Comparison of ENCODE assay signal across 13 cellular contexts in genomic region chr17:48719642-48720262, GRCh38. TPM values are rescaled to one million over a fixed set of nuclear protein-coding genes. Genes with fewer than 3 reads are reported as not detected.
DNase-seq lines count a peak whose midpoint lies in the region; ATAC-seq and TF ChIP-seq lines count a peak whose summit lies in the region.
"Had no signal": no experiment of that assay in that cellular context is flagged by ENCODE, and none has a peak within 500 bp of the region (broad histone marks: within the 10 kb centered on the region; RNA-seq: fewer than 3 reads in every experiment).

No MANE protein-coding gene starts in this region.

- H3K27me3 ChIP-seq in HUES48 (ENCODE audit: control insufficient read depth, insufficient read depth, low read length) (peaks cover 99% of the 10 kb centered on the region), endodermal cell (ENCODE audit: control insufficient read depth, insufficient read depth, low read length, poor library complexity, severe bottlenecking) (peaks cover 100% of the 10 kb centered on the region)

- no peak overlapping the region for H3K27ac Mint-ChIP-seq in endodermal cell
- H3K27ac Mint-ChIP-seq in naive thymus-derived CD8-positive, alpha-beta T cell: peak overlapping the region in 2 of 10 donors; percentile 81 to 85
- no peak overlapping the region for H3K27ac Mint-ChIP-seq in activated T-helper 2 cell treated with anti-CD3 and anti-CD28 coated beads, Interferon-gamma antibody, Interleukin-2, Interleukin-4, amounts not matched to agents 10 μg/mL and 5 μg/mL and 100 μg/mL, durations not matched to agents 14 hours and 24 hours and 36 hours

- H3K4me1 ChIP-seq in HUES48 (ENCODE audit: control insufficient read depth, insufficient read depth, low read length) (peaks cover 51% of the 10 kb centered on the region), endodermal cell (ENCODE audit: control insufficient read depth, insufficient read depth, low read length) (no peaks in the 10 kb centered on the region)

- no peaks in the 10 kb centered on the region for H3K9me3 Mint-ChIP-seq in endodermal cell
- peaks cover 0 to 12% (median 3%) of the 10 kb centered on the region in 9 donors for H3K9me3 Mint-ChIP-seq in naive thymus-derived CD8-positive, alpha-beta T cell
- H3K9me3 Mint-ChIP-seq in activated T-helper 2 cell treated with anti-CD3 and anti-CD28 coated beads, Interferon-gamma antibody, Interleukin-2, Interleukin-4, amounts not matched to agents 10 μg/mL and 5 μg/mL and 100 μg/mL, durations not matched to agents 14 hours and 24 hours and 36 hours: no peaks in the 10 kb centered on the region
- H3K9me3 Mint-ChIP-seq: neural crest cell had no signal

- peaks cover 14% of the 10 kb centered on the region for H3K4me1 Mint-ChIP-seq in endodermal cell
- peaks cover 16 to 35% (median 33%) of the 10 kb centered on the region in 4 donors for H3K4me1 Mint-ChIP-seq in naive thymus-derived CD8-positive, alpha-beta T cell
- H3K4me1 Mint-ChIP-seq in activated T-helper 2 cell treated with anti-CD3 and anti-CD28 coated beads, Interferon-gamma antibody, Interleukin-2, Interleukin-4, amounts not matched to agents 10 μg/mL and 5 μg/mL and 100 μg/mL, durations not matched to agents 14 hours and 24 hours and 36 hours (ENCODE audit: low read depth): peaks cover 13% of the 10 kb centered on the region

- peak overlapping the region; percentile 35 for H3K4me3 Mint-ChIP-seq in endodermal cell
- peak overlapping the region in 7 of 10 donors; percentile 6 to 60 (median 41) for H3K4me3 Mint-ChIP-seq in naive thymus-derived CD8-positive, alpha-beta T cell
- no peak overlapping the region for H3K4me3 Mint-ChIP-seq in activated T-helper 2 cell treated with anti-CD3 and anti-CD28 coated beads, Interferon-gamma antibody, Interleukin-2, Interleukin-4, amounts not matched to agents 10 μg/mL and 5 μg/mL and 100 μg/mL, durations not matched to agents 14 hours and 24 hours and 36 hours (ENCODE audit: low read depth)

- TF ChIP-seq CTCF in C4-2B (conservative IDR thresholded peaks at IDR 0.05) (no peak), endodermal cell (conservative IDR thresholded peaks at IDR 0.05) (no peak)

- intact Hi-C loops in activated T-helper 2 cell treated with anti-CD3 and anti-CD28 coated beads, Interferon-gamma antibody, Interleukin-2, Interleukin-4, amounts not matched to agents 10 μg/mL and 5 μg/mL and 100 μg/mL, durations not matched to agents 14 hours and 24 hours and 36 hours (cut with micrococcal nuclease): loop anchor here (5.0 kb wide), 3 partner anchors 278 to 1248 kb away; partner anchors contain the start of genes DLX4, IGF2BP1 and NGFR

- no peak for ATAC-seq in naive thymus-derived CD8-positive, alpha-beta T cell
- ATAC-seq in HG02840 (IDR thresholded peaks at IDR 0.05; ENCODE audit: low FRiP score, unreplicated experiment): no peak
- no peak for ATAC-seq in HG03045 (IDR thresholded peaks at IDR 0.05; ENCODE audit: unreplicated experiment)

- POLR2A ChIA-PET in naive thymus-derived CD8-positive, alpha-beta T cell (lab: Charles Lee): no interaction called here

- H3K4me3 ChIP-seq in HUES48 (ENCODE audit: low read depth, low read length) (peak overlapping the region; percentile 53), endodermal cell (ENCODE audit: low read length) (peak overlapping the region; percentile 68)

- H3K9ac ChIP-seq in HUES48 (ENCODE audit: low read depth, low read length) (no peak overlapping the region), endodermal cell (ENCODE audit: extremely low read depth, low read length, poor library complexity, severe bottlenecking) (no peak overlapping the region)

- H3K27me3 Mint-ChIP-seq in endodermal cell (ENCODE audit: insufficient read depth): peaks cover 99% of the 10 kb centered on the region
- H3K27me3 Mint-ChIP-seq in naive thymus-derived CD8-positive, alpha-beta T cell: peaks cover 48 to 87% (median 74%) of the 10 kb centered on the region in 5 donors
- H3K27me3 Mint-ChIP-seq in activated T-helper 2 cell treated with anti-CD3 and anti-CD28 coated beads, Interferon-gamma antibody, Interleukin-2, Interleukin-4, amounts not matched to agents 10 μg/mL and 5 μg/mL and 100 μg/mL, durations not matched to agents 14 hours and 24 hours and 36 hours (ENCODE audit: low read depth): peaks cover 82% of the 10 kb centered on the region

- peak; percentile 95 for DNase-seq in endodermal cell
- DNase-seq in naive thymus-derived CD8-positive, alpha-beta T cell: no peak
- DNase-seq in activated T-helper 2 cell treated with anti-CD3 and anti-CD28 coated beads, Interferon-gamma antibody, Interleukin-2, Interleukin-4, amounts not matched to agents 10 μg/mL and 5 μg/mL and 100 μg/mL, durations not matched to agents 14 hours and 24 hours and 36 hours (ENCODE audit: low spot score): no peak
- DNase-seq: activated CD8-positive, alpha-beta memory T cell treated with anti-CD3 and anti-CD28 coated beads, Interleukin-2, amount 50 U/mL, for 4 hours; NCI-H146; NK-92 treated with Interleukin-12 subunit alpha and Interleukin-12 subunit beta, amount 100 ng/mL, for 24 hours had no signal

- H3K36me3 Mint-ChIP-seq in endodermal cell (ENCODE audit: low read depth): no peaks in the 10 kb centered on the region
- peaks cover 0 to 13% (median 11%) of the 10 kb centered on the region in 3 donors for H3K36me3 Mint-ChIP-seq in naive thymus-derived CD8-positive, alpha-beta T cell
- no peaks in the 10 kb centered on the region for H3K36me3 Mint-ChIP-seq in activated T-helper 2 cell treated with anti-CD3 and anti-CD28 coated beads, Interferon-gamma antibody, Interleukin-2, Interleukin-4, amounts not matched to agents 10 μg/mL and 5 μg/mL and 100 μg/mL, durations not matched to agents 14 hours and 24 hours and 36 hours (ENCODE audit: low read depth)

- no peaks in the 10 kb centered on the region; the same call in 1 of the 2 replicates for H3K9me3 ChIP-seq in HUES48 (ENCODE audit: control insufficient read depth, insufficient read depth, low read length)
- H3K9me3 ChIP-seq in endodermal cell (ENCODE audit: control insufficient read depth, low read length): no peaks in the 10 kb centered on the region

- peak overlapping the region; percentile 98 for H3K27ac ChIP-seq in C4-2B
- H3K27ac ChIP-seq in HUES48 (ENCODE audit: low read depth, low read length): peak overlapping the region; percentile 27
- H3K27ac ChIP-seq in endodermal cell (ENCODE audit: low read depth, low read length): no peak overlapping the region

- 4 to 5% methylated on average over 17 to 37 of the region's 37 CpGs for WGBS in endodermal cell (ENCODE audit: insufficient coverage in 1 of 2, insufficient read length in 1 of 2), 2 experiments

- no peaks in the 10 kb centered on the region for H3K36me3 ChIP-seq in HUES48 (ENCODE audit: control insufficient read depth, insufficient read depth, low read length)
- H3K36me3 ChIP-seq in endodermal cell (ENCODE audit: control insufficient read depth, insufficient read depth, low read length): no peaks in the 10 kb centered on the region

RNA-seq across cellular contexts. Expression of gene PRAC1, which starts 2.6 kb away (rescaled TPM):
- not detected for total RNA-seq in endodermal cell
- not detected for polyA plus RNA-seq in endodermal cell (2013, experiment 1 of 2)
- polyA plus RNA-seq in endodermal cell (2013, experiment 2 of 2): not detected
- total RNA-seq in naive thymus-derived CD8-positive, alpha-beta T cell: not detected
- not detected for polyA plus RNA-seq in naive thymus-derived CD8-positive, alpha-beta T cell
- total RNA-seq in activated T-helper 2 cell treated with anti-CD3 and anti-CD28 coated beads, Interferon-gamma antibody, Interleukin-2, Interleukin-4, amounts not matched to agents 10 μg/mL and 5 μg/mL and 100 μg/mL, durations not matched to agents 14 hours and 24 hours and 36 hours: not detected in 2 replicates
- total RNA-seq: HT-29; neural crest cell; T-helper 1 cell treated with Interleukin-12 subunit alpha and Interleukin-12 subunit beta and Interleukin-4 antibody, amounts not matched to agents 30 ng/mL and 1 ng/mL, for 36 hours had no signal

RNA-seq across cellular contexts. Expression of gene PRAC2, which starts 3.2 kb away (rescaled TPM):
- total RNA-seq in endodermal cell: not detected
- 0.68 TPM for polyA plus RNA-seq in endodermal cell (2013, experiment 1 of 2)
- polyA plus RNA-seq in endodermal cell (2013, experiment 2 of 2): 0.58 TPM
- total RNA-seq in naive thymus-derived CD8-positive, alpha-beta T cell: not detected
- not detected for polyA plus RNA-seq in naive thymus-derived CD8-positive, alpha-beta T cell
- total RNA-seq in activated T-helper 2 cell treated with anti-CD3 and anti-CD28 coated beads, Interferon-gamma antibody, Interleukin-2, Interleukin-4, amounts not matched to agents 10 μg/mL and 5 μg/mL and 100 μg/mL, durations not matched to agents 14 hours and 24 hours and 36 hours: not detected in 2 replicates
- total RNA-seq: neural crest cell; T-helper 1 cell treated with Interleukin-12 subunit alpha and Interleukin-12 subunit beta and Interleukin-4 antibody, amounts not matched to agents 30 ng/mL and 1 ng/mL, for 36 hours had no signal

RNA-seq across cellular contexts. Expression of gene HOXB13, which starts 8.8 kb away (rescaled TPM):
- total RNA-seq in endodermal cell: not detected
- 0.21 TPM for polyA plus RNA-seq in endodermal cell (2013, experiment 1 of 2)
- polyA plus RNA-seq in endodermal cell (2013, experiment 2 of 2): not detected
- total RNA-seq in naive thymus-derived CD8-positive, alpha-beta T cell: not detected
- not detected for polyA plus RNA-seq in naive thymus-derived CD8-positive, alpha-beta T cell
- total RNA-seq in activated T-helper 2 cell treated with anti-CD3 and anti-CD28 coated beads, Interferon-gamma antibody, Interleukin-2, Interleukin-4, amounts not matched to agents 10 μg/mL and 5 μg/mL and 100 μg/mL, durations not matched to agents 14 hours and 24 hours and 36 hours: not detected in 2 replicates
- total RNA-seq: neural crest cell; T-helper 1 cell treated with Interleukin-12 subunit alpha and Interleukin-12 subunit beta and Interleukin-4 antibody, amounts not matched to agents 30 ng/mL and 1 ng/mL, for 36 hours had no signal
